ENCODE assay signal across 8 cellular contexts in genomic region chr2:173354073-173354600, GRCh38. TPM values are rescaled to one million over a fixed set of nuclear protein-coding genes. Genes with fewer than 3 reads are reported as not detected.
DNase-seq lines count a peak whose midpoint lies in the region; ATAC-seq and TF ChIP-seq lines count a peak whose summit lies in the region.

No MANE protein-coding gene starts in this region.

- intact Hi-C loops in ascending aorta (cut with DNase I) (no loop called here), lower leg skin (cut with DNase I; ENCODE audit: low total_unique reads) (no loop called here)

- DNase-seq in SK-N-SH, result peak; percentile 80
- peak; percentile 27 for DNase-seq in H4 (ENCODE audit: low spot score)
- DNase-seq in LoVo (ENCODE audit: low spot score), result peak; percentile 34
- DNase-seq in ascending aorta (ENCODE audit: low spot score in 2 of 2), result no peak
- DNase-seq in lower leg skin (ENCODE audit: low spot score in 2 of 2), result no peak
- DNase-seq in stimulated activated CD4-positive, alpha-beta T cell treated with anti-CD3 and anti-CD28 coated beads, Interleukin-15, amount 100 ng/mL, for 24 hours, result no peak

- H3K9me3 ChIP-seq in SK-N-SH (no peaks in the 10 kb centered on the region), ascending aorta (no peaks in the 10 kb centered on the region)

- peak overlapping the region; percentile 92 for H3K4me2 ChIP-seq in SK-N-SH

- no peak for TF ChIP-seq RAD21 in SK-N-SH (IDR thresholded peaks at IDR 0.05; ENCODE audit: low read length)

- POLR2A ChIA-PET in SK-N-SH (lab: Yijun Ruan, JAX), result no interaction called here

- H4K20me1 ChIP-seq in SK-N-SH (ENCODE audit: insufficient read depth), result no peaks in the 10 kb centered on the region

- peak overlapping the region; percentile 76 for H3K9ac ChIP-seq in SK-N-SH

- H3K9me2 ChIP-seq in SK-N-SH, result no peaks in the 10 kb centered on the region

- H3K27me3 ChIP-seq in SK-N-SH (ENCODE audit: insufficient read depth) (no peaks in the 10 kb centered on the region; the same call in 1 of the 2 replicates), ascending aorta (peaks cover 12% of the 10 kb centered on the region)

- TF ChIP-seq POLR2A in lower leg skin (IDR thresholded peaks at IDR 0.05), result no peak

- H3K27ac ChIP-seq in SK-N-SH (ENCODE audit: low read depth in 2 of 2, low read length in 1 of 2) (peak overlapping the region; percentile 38 to 94; a peak in 3 of 4 replicates), ascending aorta (no peak overlapping the region), urinary bladder (ENCODE audit: low read depth) (no peak overlapping the region)

- H3K4me3 ChIP-seq in SK-N-SH (ENCODE audit: low read depth in 2 of 2, low read length in 1 of 2), result peak overlapping the region; percentile 89 to 90
- H3K4me3 ChIP-seq in ascending aorta, result peak overlapping the region; percentile 59 to 76
- peak overlapping the region; percentile 9 for H3K4me3 ChIP-seq in lower leg skin (ENCODE audit: low read depth, poor library complexity, severe bottlenecking)
- peak overlapping the region; percentile 68 for H3K4me3 ChIP-seq in urinary bladder (ENCODE audit: low read depth, low read length)

- peaks cover 0 to 2% of the 10 kb centered on the region in 2 experiments for H3K36me3 ChIP-seq in SK-N-SH (replicated peaks in 1 of 2; ENCODE audit: control insufficient read depth in 1 of 2, insufficient read depth in 2 of 2, low read length in 1 of 2)
- H3K36me3 ChIP-seq in ascending aorta, result no peaks in the 10 kb centered on the region
- no peaks in the 10 kb centered on the region for H3K36me3 ChIP-seq in urinary bladder (ENCODE audit: insufficient read depth)

- H3K79me2 ChIP-seq in SK-N-SH (ENCODE audit: insufficient read depth), result peaks cover 34% of the 10 kb centered on the region

- H2AFZ ChIP-seq in SK-N-SH (ENCODE audit: low read depth), result peak overlapping the region; percentile 95

- no peak for TF ChIP-seq EP300 in SK-N-SH (IDR thresholded peaks at IDR 0.05; ENCODE audit: borderline replicate concordance in 1 of 2, low read depth in 1 of 2, low read length in 1 of 2)

- CTCF ChIA-PET in SK-N-SH (lab: Yijun Ruan, JAX), result interaction anchor here (0.9 kb wide), 1 partner anchor 14 kb away, joined by 3 read pairs; no protein-coding TSS in a partner anchor

- no peak for TF ChIP-seq CTCF in SK-N-SH (IDR thresholded peaks at IDR 0.05)
- TF ChIP-seq CTCF in ascending aorta (IDR thresholded peaks at IDR 0.05), result no peak
- no peak for TF ChIP-seq CTCF in lower leg skin (IDR thresholded peaks at IDR 0.05)

- 14% methylated on average over 14 of the region's 21 CpGs for WGBS in SK-N-SH (ENCODE audit: low lambda C conversion rate)
- 2% methylated on average over 21 of the region's 21 CpGs for WGBS in lower leg skin, 2 donors
- WGBS in urinary bladder, result 1% methylated on average over 21 of the region's 21 CpGs

- H3F3A ChIP-seq in SK-N-SH (replicated peaks; ENCODE audit: insufficient read depth), result no peaks in the 10 kb centered on the region

- ATAC-seq in SK-N-SH treated with all-trans-retinoic acid at 6 μM for 48 hours, result no peak; the same call in 2 of the 3 replicates

- H3K4me1 ChIP-seq in SK-N-SH (ENCODE audit: control insufficient read depth in 1 of 2, insufficient read depth in 2 of 2, low read depth in 1 of 2, low read length in 1 of 2) (peaks cover 0 to 5% of the 10 kb centered on the region in 2 experiments; a peak in 1 of 4 replicates), ascending aorta (peaks cover 3 to 11% of the 10 kb centered on the region in 2 donors), urinary bladder (ENCODE audit: insufficient read depth) (no peaks in the 10 kb centered on the region)

TF ChIP-seq in SK-N-SH, 30 proteins besides CTCF, POLR2A, EP300 and RAD21 (continues in another document):
- no peak for TF ChIP-seq PBX3 (IDR thresholded peaks at IDR 0.05)
- TF ChIP-seq FOXM1 (IDR thresholded peaks at IDR 0.05; ENCODE audit: low read depth), result no peak
- TF ChIP-seq GATA2 (CRISPR knock-in tag; IDR thresholded peaks at IDR 0.05), result no peak
- no peak for TF ChIP-seq IRF3 (IDR thresholded peaks at IDR 0.05; ENCODE audit: low read depth, low read length)
- no peak for TF ChIP-seq JUND (IDR thresholded peaks at IDR 0.05)
- no peak for TF ChIP-seq TAF1 (IDR thresholded peaks at IDR 0.05; ENCODE audit: borderline replicate concordance, low read depth, low read length)
- no peak for TF ChIP-seq SMC3 (IDR thresholded peaks at IDR 0.05; ENCODE audit: low read depth, low read length)
- no peak for TF ChIP-seq RFX5 (IDR thresholded peaks at IDR 0.05; ENCODE audit: low read length)
- no peak for TF ChIP-seq MXI1 (IDR thresholded peaks at IDR 0.05; ENCODE audit: low read depth, low read length)
- TF ChIP-seq MAX (IDR thresholded peaks at IDR 0.05; ENCODE audit: low read depth), result no peak; the same call in 1 of the 2 replicates
- no peak for TF ChIP-seq CHD2 (IDR thresholded peaks at IDR 0.05; ENCODE audit: low read length, partially characterized antibody)
- no peak for TF ChIP-seq RXRA (IDR thresholded peaks at IDR 0.05; ENCODE audit: borderline replicate concordance, low read depth)
- TF ChIP-seq TEAD4 (IDR thresholded peaks at IDR 0.05; ENCODE audit: borderline replicate concordance, insufficient read depth), result no peak

TF ChIP-seq in SK-N-SH treated with all-trans-retinoic acid at 6 μM for 48 hours, 23 proteins besides CTCF, POLR2A, EP300 and RAD21:
- TF ChIP-seq PATZ1 (CRISPR knock-in tag; IDR thresholded peaks at IDR 0.05; ENCODE audit: borderline replicate concordance), result no peak
- TF ChIP-seq ISL1 (CRISPR knock-in tag; IDR thresholded peaks at IDR 0.05), result no peak
- no peak for TF ChIP-seq ZFP30 (CRISPR knock-in tag; IDR thresholded peaks at IDR 0.05)
- no peak for TF ChIP-seq TSHZ2 (CRISPR knock-in tag; IDR thresholded peaks at IDR 0.05)
- TF ChIP-seq GLIS3 (CRISPR knock-in tag; IDR thresholded peaks at IDR 0.05), result no peak
- no peak for TF ChIP-seq TOX (CRISPR knock-in tag; IDR thresholded peaks at IDR 0.05; ENCODE audit: borderline replicate concordance)

RNA-seq across cellular contexts. Expression of gene CDCA7, which starts 0.5 kb away (rescaled TPM):
- 19.1 and 23.3 TPM in 2 replicates for polyA plus RNA-seq in SK-N-SH (2012; rRNA removed)
- polyA plus RNA-seq in SK-N-SH (2012; cell fraction: cytosol; rRNA removed), result 16.5 and 18.9 TPM in 2 replicates
- 52.7 and 53.0 TPM in 2 replicates for polyA plus RNA-seq in SK-N-SH (2012; cell fraction: nucleus; rRNA removed)
- total RNA-seq in H4 (2014; rRNA removed; shearing (Covaris generic)), result 27.7 and 31.9 TPM in 2 replicates
- total RNA-seq in ascending aorta, result not detected
- 1 to 10 TPM; 5.4 to 6.6 (median 5.7) TPM for total RNA-seq in lower leg skin
- 10.1 TPM for total RNA-seq in urinary bladder
- polyA plus RNA-seq in urinary bladder, result 2.4 TPM

Comparison
In these comparisons a context has a peak if more than half of its experiments do, and no peak if none do; other contexts are left out.
1. DNase-seq: peak in SK-N-SH (single experiment), H4 (single experiment) and LoVo (single experiment); none in ascending aorta (0 of 2), lower leg skin (0 of 2) and stimulated activated CD4-positive, alpha-beta T cell treated with anti-CD3 and anti-CD28 coated beads, Interleukin-15, amount 100 ng/mL, for 24 hours (single experiment).
2. H3K27ac ChIP-seq: peak in SK-N-SH (2 of 2); none in ascending aorta (0 of 2) and urinary bladder (single experiment).
3. H3K4me3 ChIP-seq: peak in every context shown above with its lines; median percentile 90 in SK-N-SH; 68 in urinary bladder; 68 in ascending aorta; 9 in lower leg skin.